ENCODE assay signal across 17 cellular contexts in the genomic region with DNA sequence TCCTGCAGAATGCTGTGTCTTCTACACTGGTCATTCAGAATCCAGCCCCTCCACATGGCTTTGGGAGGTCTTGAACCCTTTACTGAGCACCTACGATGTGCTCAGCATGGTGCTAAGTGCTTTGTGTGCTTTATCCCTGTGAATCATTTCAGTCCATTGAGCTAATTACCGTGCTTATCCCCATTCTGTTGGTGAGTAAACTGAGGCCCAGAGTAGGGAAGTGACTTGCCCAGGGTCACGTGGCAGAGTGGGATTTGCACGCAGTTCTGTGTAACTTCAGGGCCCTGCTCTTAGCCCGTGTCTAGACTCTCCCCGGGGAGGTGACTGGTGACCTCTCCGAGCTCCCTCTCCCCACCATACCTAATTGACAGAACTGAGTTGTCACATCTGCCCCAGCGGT.
"Had no signal": no experiment of that assay in that cellular context is flagged by ENCODE, and none has a peak within 500 bp of the region (broad histone marks: within the 10 kb centered on the region; RNA-seq: fewer than 3 reads in every experiment).

No MANE protein-coding gene starts in this region.

- H3K4me3 ChIP-seq: SJSA1, SK-N-MC had no signal

- H3K4me3 Mint-ChIP-seq: IgD-negative memory B cell had no signal

- H3K27me3 ChIP-seq: SJSA1 had no signal

- H3K9me3 ChIP-seq: SJSA1 had no signal

- H3K36me3 Mint-ChIP-seq: IgD-negative memory B cell had no signal

- H3K36me3 ChIP-seq: SJSA1 had no signal

- DNase-seq: KBM-7, MV-4-11, NCI-H1092 treated with DMSO at 0.1 percent for 48 hours, NCI-H1436 treated with DMSO at 0.1 percent for 48 hours, NCI-H1694, NCI-H187 treated with DMSO at 0.1 percent for 48 hours, NCI-H2029 treated with DMSO at 0.1 percent for 48 hours, NCI-H345, NCI-H526 treated with DMSO at 0.1 percent for 48 hours, NCI-H774, Right ventricle myocardium superior, RPMI8226, SIG-M5 had no signal

- H3K27ac Mint-ChIP-seq: IgD-negative memory B cell had no signal

- FAIRE-seq: RCC 7860 had no signal

- H3K27ac ChIP-seq: SJSA1, SK-N-MC had no signal

- H3K4me1 ChIP-seq: SJSA1 had no signal

- H3K9me3 Mint-ChIP-seq: IgD-negative memory B cell had no signal
